ENCODE assay signal across 27 cellular contexts in the genomic region with DNA sequence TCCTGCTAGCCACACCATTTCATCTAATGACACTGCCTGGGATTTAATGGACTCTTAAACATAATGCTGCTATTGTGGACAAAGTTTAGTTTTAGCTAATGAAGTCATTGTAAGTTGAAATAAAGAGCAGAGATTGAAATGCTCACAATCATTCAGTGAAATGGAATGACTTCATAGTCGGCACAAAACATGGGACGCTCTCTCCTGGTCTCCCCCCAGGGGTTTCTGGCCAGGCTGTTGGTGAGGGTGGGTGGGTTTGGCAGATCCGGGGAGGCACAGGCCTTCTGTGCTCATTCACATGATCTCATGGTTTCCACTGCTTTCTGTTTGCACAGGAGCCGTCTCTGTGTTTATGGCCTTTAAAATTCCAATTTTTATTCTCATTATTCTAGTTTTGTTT.
"Had no signal": no experiment of that assay in that cellular context is flagged by ENCODE, and none has a peak within 500 bp of the region (broad histone marks: within the 10 kb centered on the region; RNA-seq: fewer than 3 reads in every experiment).

No MANE protein-coding gene starts in this region.

- H3K9me3 ChIP-seq: adrenal gland, left lung, spleen, testis, vagina had no signal

- H3K4me3 ChIP-seq: adrenal gland, coronary artery, left lung, spleen, testis, vagina had no signal

- ATAC-seq: activated CD4-positive, CD25-positive, alpha-beta regulatory T cell treated with anti-CD3 and anti-CD28 coated beads, Interleukin-2, amount 50 U/mL, for 24 hours; left lung; natural killer cell treated with Interleukin-12 subunit alpha and Interleukin-12 subunit beta and Interleukin-15 and Interleukin-18, amount 100 ng/mL, for 72 hours; T-cell had no signal

- H3K4me1 ChIP-seq: adrenal gland, left lung, spleen, testis, vagina had no signal

- H3K4me1 Mint-ChIP-seq: T-cell had no signal

- H3K36me3 Mint-ChIP-seq: activated naive CD8-positive, alpha-beta T cell; natural killer cell treated with Interleukin-12 subunit alpha and Interleukin-12 subunit beta and Interleukin-15 and Interleukin-18, amount 100 ng/mL, for 72 hours; T-cell; type B pancreatic cell had no signal

- H3K27ac ChIP-seq: adrenal gland, epithelial cell of prostate, left lung, spleen, testis, vagina, VCaP had no signal

- H3K27me3 ChIP-seq: adrenal gland, left lung, spleen, testis, vagina had no signal

- DNase-seq: activated CD4-positive, alpha-beta T cell treated with anti-CD3 and anti-CD28 coated beads, Interleukin-2, amount 50 U/mL, for 1 hour; activated naive CD4-positive, alpha-beta T cell; activated T-cell treated with anti-CD3 and anti-CD28 coated beads, Interleukin-2, amount 50 U/mL, for 24 hours; adrenal gland; cerebellar nuclear complex; endodermal cell; hippocampal formation; kidney glomerular epithelial cell; left lung; mammary epithelial cell; midbrain; nucleus accumbens; spleen; stimulated activated CD4-positive, alpha-beta T cell treated with anti-CD3 and anti-CD28 coated beads, Interleukin-4, amount 100 ng/mL, for 1 hour; stimulated activated naive CD4-positive, alpha-beta T cell; T-cell; testis had no signal

- H3K27ac Mint-ChIP-seq: activated naive CD8-positive, alpha-beta T cell; activated T-cell treated with anti-CD3 and anti-CD28 coated beads, Interleukin-2, amount 50 U/mL, for 24 hours; activated T-helper 2 cell treated with anti-CD3 and anti-CD28 coated beads, Interferon-gamma antibody, Interleukin-2, Interleukin-4, amounts not matched to agents 10 μg/mL and 5 μg/mL and 100 μg/mL, durations not matched to agents 14 hours and 24 hours and 36 hours; endodermal cell; natural killer cell treated with Interleukin-12 subunit alpha and Interleukin-12 subunit beta and Interleukin-15 and Interleukin-18, amount 100 ng/mL, for 72 hours; T-cell; T-helper 2 cell treated with Interferon-gamma antibody and Interleukin-4, amounts not matched to agents 5 μg/mL and 100 μg/mL, for 36 hours; type B pancreatic cell had no signal

- H3K9me3 Mint-ChIP-seq: activated T-cell treated with anti-CD3 and anti-CD28 coated beads, Interleukin-2, amount 50 U/mL, for 24 hours; activated T-helper 2 cell treated with anti-CD3 and anti-CD28 coated beads, Interferon-gamma antibody, Interleukin-2, Interleukin-4, amounts not matched to agents 10 μg/mL and 5 μg/mL and 100 μg/mL, durations not matched to agents 14 hours and 24 hours and 36 hours; endodermal cell; natural killer cell treated with Interleukin-12 subunit alpha and Interleukin-12 subunit beta and Interleukin-15 and Interleukin-18, amount 100 ng/mL, for 72 hours; T-helper 2 cell treated with Interferon-gamma antibody and Interleukin-4, amounts not matched to agents 5 μg/mL and 100 μg/mL, for 36 hours; type B pancreatic cell had no signal

- H3K36me3 ChIP-seq: adrenal gland, left lung, spleen, vagina had no signal

- H3K4me3 Mint-ChIP-seq: activated naive CD8-positive, alpha-beta T cell; activated T-cell treated with anti-CD3 and anti-CD28 coated beads, Interleukin-2, amount 50 U/mL, for 24 hours; endodermal cell; natural killer cell treated with Interleukin-12 subunit alpha and Interleukin-12 subunit beta and Interleukin-15 and Interleukin-18, amount 100 ng/mL, for 72 hours; T-cell; T-helper 2 cell treated with Interferon-gamma antibody and Interleukin-4, amounts not matched to agents 5 μg/mL and 100 μg/mL, for 36 hours; type B pancreatic cell had no signal
